8 cellular contexts compared by ENCODE assay signal in the genomic region with DNA sequence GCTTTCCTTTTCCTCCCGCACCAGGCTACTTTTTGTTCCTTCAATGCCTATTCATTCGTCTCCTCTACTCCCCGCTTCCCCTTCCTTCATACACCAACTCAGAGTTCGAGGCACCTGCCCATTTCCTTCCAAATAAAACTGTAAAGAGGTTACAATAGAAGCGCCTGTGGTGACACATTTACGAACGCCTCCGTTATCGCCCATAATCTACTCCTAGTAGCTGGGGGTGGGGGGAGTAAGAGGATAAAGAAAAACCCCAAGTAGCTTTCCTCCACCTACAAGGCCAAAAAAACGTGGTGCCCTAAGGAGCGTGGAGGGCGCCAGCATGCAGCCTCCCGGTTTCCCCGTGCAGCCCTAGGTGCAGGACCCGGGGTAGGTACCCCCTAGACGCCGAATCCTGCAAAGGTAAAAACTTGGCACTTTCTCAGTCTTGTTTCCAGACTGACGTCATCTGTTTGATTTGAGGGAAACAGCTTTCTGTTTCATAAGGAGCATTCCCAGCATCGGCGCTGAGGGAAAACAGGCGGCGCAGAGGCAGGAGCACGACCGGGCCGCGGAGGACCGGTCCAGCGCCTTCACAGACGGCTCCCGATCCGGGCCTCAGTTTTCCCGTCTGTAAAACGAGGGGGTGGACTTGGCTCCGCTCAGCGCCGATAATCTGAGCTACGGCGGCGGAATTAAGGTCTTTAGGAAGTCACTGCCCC. TPM values are rescaled to one million over a fixed set of nuclear protein-coding genes. Genes with fewer than 3 reads are reported as not detected.
DNase-seq lines count a peak whose midpoint lies in the region; ATAC-seq and TF ChIP-seq lines count a peak whose summit lies in the region.

No MANE protein-coding gene starts in this region.

- peak overlapping the region; percentile 7 to 77 (median 66) for H3K27ac Mint-ChIP-seq in naive thymus-derived CD4-positive, alpha-beta T cell

- H3K4me1 ChIP-seq in esophagus muscularis mucosa, result peaks cover 29 to 45% (median 41%) of the 10 kb centered on the region in 4 donors
- peaks cover 4 to 5% of the 10 kb centered on the region in 2 donors for H3K4me1 ChIP-seq in naive thymus-derived CD4-positive, alpha-beta T cell (ENCODE audit: control insufficient read depth in 2 of 2, insufficient read depth in 2 of 2, low read length in 2 of 2)
- H3K4me1 ChIP-seq in thymus (ENCODE audit: control insufficient read depth, insufficient read depth, low read length), result peaks cover 6% of the 10 kb centered on the region

- intact Hi-C loops in esophagus muscularis mucosa (cut with DNase I), result loop anchor here (10.0 kb wide), 1 partner anchor 302 kb away; no protein-coding TSS in a partner anchor
- intact Hi-C loops in naive thymus-derived CD4-positive, alpha-beta T cell (cut with micrococcal nuclease), result loop anchor here (1.0 to 5.0 kb wide), 7 partner anchors 11 to 655 kb away; partner anchors contain the start of genes PCBD1 (in 2 of the 2), LRRC20 (in 1 of the 2), PALD1 (in 1 of the 2) and SGPL1 (in 1 of the 2)

- H3K4me3 ChIP-seq in esophagus muscularis mucosa, result peak overlapping the region; percentile 75 to 96 (median 88)
- peak overlapping the region; percentile 88 for H3K4me3 ChIP-seq in naive thymus-derived CD4-positive, alpha-beta T cell (ENCODE audit: low read length)
- H3K4me3 ChIP-seq in thymus (ENCODE audit: low read length), result peak overlapping the region; percentile 79

- DNase-seq in DMS 273 (lab: John Stamatoyannopoulos, UW; ENCODE audit: unreplicated experiment) (peak; percentile 58), DMS 273 treated with DMSO at 0.1 percent for 48 hours (lab: John Stamatoyannopoulos, UW) (no peak), NCI-H2227 (lab: John Stamatoyannopoulos, UW; ENCODE audit: unreplicated experiment) (peak; percentile 15), activated T-cell treated with anti-CD3 and anti-CD28 coated beads for 24 hours (ENCODE audit: low read depth) (peak; percentile 47), esophagus muscularis mucosa (ENCODE audit: extremely low spot score) (peak; percentile 86)
- peak in 8 of 9 donors; percentile 21 to 59 (median 34) for DNase-seq in naive thymus-derived CD4-positive, alpha-beta T cell

- H3K27ac ChIP-seq in esophagus muscularis mucosa (replicated peaks in 1 of 4) (peak overlapping the region; percentile 81 to 84 (median 83)), thymus (ENCODE audit: low read depth) (peak overlapping the region; percentile 31)
- H3K27ac ChIP-seq in naive thymus-derived CD4-positive, alpha-beta T cell (ENCODE audit: low read depth, low read length), result peak overlapping the region; percentile 84

- H3K9me3 Mint-ChIP-seq in naive thymus-derived CD4-positive, alpha-beta T cell, result peaks cover 0 to 2% (median 0%) of the 10 kb centered on the region in 11 donors

- no peak for ATAC-seq in naive thymus-derived CD4-positive, alpha-beta T cell
- no peak for ATAC-seq in HG02885 (IDR thresholded peaks at IDR 0.05; ENCODE audit: poor library complexity, unreplicated experiment)

- 6% methylated on average over 34 of the region's 39 CpGs for WGBS in esophagus muscularis mucosa
- 1% methylated on average over 39 of the region's 39 CpGs for WGBS in thymus

- H3K27me3 Mint-ChIP-seq in naive thymus-derived CD4-positive, alpha-beta T cell, result no peaks in the 10 kb centered on the region

- H3K9me3 ChIP-seq in esophagus muscularis mucosa (no peaks in the 10 kb centered on the region), thymus (ENCODE audit: control insufficient read depth) (no peaks in the 10 kb centered on the region)
- H3K9me3 ChIP-seq in naive thymus-derived CD4-positive, alpha-beta T cell (ENCODE audit: control insufficient read depth in 2 of 3, low read length in 3 of 3), result no peaks in the 10 kb centered on the region

- H3K4me3 Mint-ChIP-seq in naive thymus-derived CD4-positive, alpha-beta T cell, result peak overlapping the region; percentile 74 to 94 (median 86)

- TF ChIP-seq EP300 in esophagus muscularis mucosa (IDR thresholded peaks at IDR 0.05), result no peak

- no peak for TF ChIP-seq CTCF in esophagus muscularis mucosa (IDR thresholded peaks at IDR 0.05)

- H3K36me3 Mint-ChIP-seq in naive thymus-derived CD4-positive, alpha-beta T cell, result peaks cover 0 to 6% (median 3%) of the 10 kb centered on the region in 5 donors

- CTCF ChIA-PET in naive thymus-derived CD4-positive, alpha-beta T cell (lab: Charles Lee), result interaction anchor here (0.5 to 3.7 kb wide), 8 partner anchors 9 to 672 kb away, joined by 3 to 34 read pairs (median 3); partner anchors contain the start of gene SAR1A

- peaks cover 9 to 47% (median 35%) of the 10 kb centered on the region in 7 donors for H3K4me1 Mint-ChIP-seq in naive thymus-derived CD4-positive, alpha-beta T cell

- H3K27me3 ChIP-seq in esophagus muscularis mucosa (no peaks in the 10 kb centered on the region), thymus (ENCODE audit: control insufficient read depth, insufficient read depth) (no peaks in the 10 kb centered on the region)
- H3K27me3 ChIP-seq in naive thymus-derived CD4-positive, alpha-beta T cell (ENCODE audit: control insufficient read depth in 2 of 2, insufficient read depth in 2 of 2, low read length in 2 of 2), result no peaks in the 10 kb centered on the region

- POLR2A ChIA-PET in naive thymus-derived CD4-positive, alpha-beta T cell (lab: Charles Lee), result interaction anchor here (0.6 to 2.2 kb wide), 11 partner anchors 9 to 1848 kb away, joined by 3 to 11 read pairs (median 4); partner anchors contain the start of genes EIF4EBP2, SAR1A and TYSND1

- peaks cover 0 to 19% (median 4%) of the 10 kb centered on the region in 4 donors for H3K36me3 ChIP-seq in esophagus muscularis mucosa
- H3K36me3 ChIP-seq in naive thymus-derived CD4-positive, alpha-beta T cell (ENCODE audit: control insufficient read depth in 2 of 3, insufficient read depth in 3 of 3, low read length in 3 of 3), result peaks cover 0 to 17% (median 0%) of the 10 kb centered on the region in 3 experiments
- H3K36me3 ChIP-seq in thymus (ENCODE audit: control insufficient read depth, insufficient read depth), result no peaks in the 10 kb centered on the region

- TF ChIP-seq POLR2A in esophagus muscularis mucosa (IDR thresholded peaks at IDR 0.05; ENCODE audit: low read depth), result peak; percentile 16

RNA-seq across cellular contexts. Expression of gene PPA1, which starts 0.9 kb away (rescaled TPM):
- 100 to 1,000 TPM in 1 of 4 donors, 10 to 100 TPM in 3; 72.6 to 105 (median 82.2) TPM for total RNA-seq in esophagus muscularis mucosa
- total RNA-seq in naive thymus-derived CD4-positive, alpha-beta T cell, result 100 to 1,000 TPM in 1 of 5 experiments, 10 to 100 TPM in 4; 51.9 to 175 (median 69.6) TPM
- polyA plus RNA-seq in naive thymus-derived CD4-positive, alpha-beta T cell, result 100 to 1,000 TPM; 153 to 179 TPM
- 150 TPM for polyA plus RNA-seq in thymus

RNA-seq across cellular contexts. Expression of gene NPFFR1, which starts 51.5 kb away (rescaled TPM):
- not detected for total RNA-seq in esophagus muscularis mucosa
- total RNA-seq in naive thymus-derived CD4-positive, alpha-beta T cell, result under 1 TPM in 1 of 5 experiments, not detected in 4; 0.05 TPM
- not detected for polyA plus RNA-seq in naive thymus-derived CD4-positive, alpha-beta T cell
- 0.21 TPM for polyA plus RNA-seq in thymus

Comparison
In these comparisons a context has a peak if more than half of its experiments do, and no peak if none do; other contexts are left out.
1. H3K27ac ChIP-seq: peak in every context shown above with its lines; median percentile 84 in naive thymus-derived CD4-positive, alpha-beta T cell; 83 in esophagus muscularis mucosa; 31 in thymus.